25 cellular contexts compared by ENCODE assay signal in genomic region chr5:75031366-75031765, GRCh38.
"Had no signal": no experiment of that assay in that cellular context is flagged by ENCODE, and none has a peak within 500 bp of the region (broad histone marks: within the 10 kb centered on the region; RNA-seq: fewer than 3 reads in every experiment).

No MANE protein-coding gene starts in this region.

- H3K36me3 ChIP-seq: neural progenitor cell, ovary, right atrium auricular region, transverse colon had no signal

- H3K4me3 Mint-ChIP-seq: dendritic cell treated with granulocyte-macrophage colony-stimulating factor and Interleukin-4, amounts not matched to agents 40 ng/mL and 50 ng/mL, for 4 days; effector memory CD8-positive, alpha-beta T cell; natural killer cell treated with Interleukin-12 subunit alpha and Interleukin-12 subunit beta and Interleukin-15 and Interleukin-18, amount 100 ng/mL, for 72 hours; neural progenitor cell; stimulated activated naive B cell treated with anti-CD40 and anti-IgM and Interleukin-4, amounts not matched to agents 10 μg/mL and 1 μg/mL and 100 μg/mL, for 72 hours; stimulated activated naive CD8-positive, alpha-beta T cell treated with anti-CD3 and anti-CD28 coated beads, Interleukin-15, amount 100 ng/mL, for 72 hours had no signal

- H3K4me1 Mint-ChIP-seq: neural progenitor cell; stimulated activated naive B cell treated with anti-CD40 and anti-IgM and Interleukin-4, amounts not matched to agents 10 μg/mL and 1 μg/mL and 100 μg/mL, for 72 hours had no signal

- H3K9ac ChIP-seq: neural progenitor cell had no signal

- H3K36me3 Mint-ChIP-seq: natural killer cell treated with Interleukin-12 subunit alpha and Interleukin-12 subunit beta and Interleukin-15 and Interleukin-18, amount 100 ng/mL, for 72 hours; neural progenitor cell; stimulated activated naive B cell treated with anti-CD40 and anti-IgM and Interleukin-4, amounts not matched to agents 10 μg/mL and 1 μg/mL and 100 μg/mL, for 72 hours had no signal

- H3K27ac ChIP-seq: epithelial cell of prostate, esophagus muscularis mucosa, gastroesophageal sphincter, neural progenitor cell, ovary, right atrium auricular region, sigmoid colon, skin epidermis, thoracic aorta, transverse colon had no signal

- H3K9me3 Mint-ChIP-seq: dendritic cell treated with granulocyte-macrophage colony-stimulating factor and Interleukin-4, amounts not matched to agents 40 ng/mL and 50 ng/mL, for 4 days; effector memory CD8-positive, alpha-beta T cell; natural killer cell treated with Interleukin-12 subunit alpha and Interleukin-12 subunit beta and Interleukin-15 and Interleukin-18, amount 100 ng/mL, for 72 hours; neural progenitor cell; stimulated activated naive B cell treated with anti-CD40 and anti-IgM and Interleukin-4, amounts not matched to agents 10 μg/mL and 1 μg/mL and 100 μg/mL, for 72 hours; stimulated activated naive CD8-positive, alpha-beta T cell treated with anti-CD3 and anti-CD28 coated beads, Interleukin-15, amount 100 ng/mL, for 72 hours had no signal

- H3K9me3 ChIP-seq: esophagus muscularis mucosa, gastroesophageal sphincter, mucosa of descending colon, ovary, right atrium auricular region, sigmoid colon, thoracic aorta, transverse colon had no signal

- H3K27ac Mint-ChIP-seq: dendritic cell treated with granulocyte-macrophage colony-stimulating factor and Interleukin-4, amounts not matched to agents 40 ng/mL and 50 ng/mL, for 4 days; natural killer cell treated with Interleukin-12 subunit alpha and Interleukin-12 subunit beta and Interleukin-15 and Interleukin-18, amount 100 ng/mL, for 72 hours; neural progenitor cell; stimulated activated naive B cell treated with anti-CD40 and anti-IgM and Interleukin-4, amounts not matched to agents 10 μg/mL and 1 μg/mL and 100 μg/mL, for 72 hours; stimulated activated naive CD8-positive, alpha-beta T cell treated with anti-CD3 and anti-CD28 coated beads, Interleukin-15, amount 100 ng/mL, for 72 hours had no signal

- H3K27me3 Mint-ChIP-seq: effector memory CD8-positive, alpha-beta T cell; stimulated activated naive CD8-positive, alpha-beta T cell treated with anti-CD3 and anti-CD28 coated beads, Interleukin-15, amount 100 ng/mL, for 72 hours had no signal

- ATAC-seq: effector memory CD8-positive, alpha-beta T cell; left lobe of liver; mucosa of descending colon; natural killer cell treated with Interleukin-12 subunit alpha and Interleukin-12 subunit beta and Interleukin-15 and Interleukin-18, amount 100 ng/mL, for 72 hours; stimulated activated naive B cell treated with anti-CD40 and anti-IgM and Interleukin-4, amounts not matched to agents 10 μg/mL and 1 μg/mL and 100 μg/mL, for 72 hours; stimulated activated naive CD8-positive, alpha-beta T cell treated with anti-CD3 and anti-CD28 coated beads, Interleukin-15, amount 100 ng/mL, for 72 hours had no signal

- H3K27me3 ChIP-seq: esophagus muscularis mucosa, gastroesophageal sphincter, neural progenitor cell, ovary, right atrium auricular region, sigmoid colon, transverse colon had no signal

- H3K4me3 ChIP-seq: esophagus muscularis mucosa, gastroesophageal sphincter, mucosa of descending colon, neural progenitor cell, ovary, right atrium auricular region, sigmoid colon, skin epidermis, thoracic aorta, transverse colon had no signal

- H3K4me1 ChIP-seq: esophagus muscularis mucosa, gastroesophageal sphincter, neural progenitor cell, right atrium auricular region had no signal

- DNase-seq: effector memory CD8-positive, alpha-beta T cell; foreskin fibroblast; glutamatergic neuron; islet precursor cell; mammary epithelial cell; mucosa of descending colon; nucleus accumbens; ovary; sigmoid colon; stimulated activated CD4-positive, alpha-beta T cell treated with anti-CD3 and anti-CD28 coated beads, Interleukin-2, amount 100 ng/mL, for 24 hours; stimulated activated CD4-positive, alpha-beta T cell treated with anti-CD3 and anti-CD28 coated beads, Interleukin-4, amount 100 ng/mL, for 4 hours; stimulated activated naive B cell treated with anti-CD40 and anti-IgM and Interleukin-4, amounts not matched to agents 10 μg/mL and 1 μg/mL and 100 μg/mL, for 72 hours; stimulated activated naive CD8-positive, alpha-beta T cell treated with anti-CD3 and anti-CD28 coated beads, Interleukin-15, amount 100 ng/mL, for 72 hours; substantia nigra; transverse colon had no signal

- H3K4me2 ChIP-seq: neural progenitor cell had no signal

- H2AFZ ChIP-seq: neural progenitor cell had no signal
